Comparison of ENCODE assay signal across 7 cellular contexts in genomic region chr1:201480231-201481003, GRCh38. TPM values are rescaled to one million over a fixed set of nuclear protein-coding genes. Genes with fewer than 3 reads are reported as not detected.
DNase-seq lines count a peak whose midpoint lies in the region; ATAC-seq lines count a peak whose summit lies in the region.

No MANE protein-coding gene starts in this region.

- peak; percentile 87 for DNase-seq in NCI-H2196 (lab: John Stamatoyannopoulos, UW; ENCODE audit: unreplicated experiment)
- peak; percentile 35 to 61 for DNase-seq in activated CD4-positive, alpha-beta T cell treated with anti-CD3 and anti-CD28 coated beads for 24 hours (ENCODE audit: low read depth in 2 of 2)
- peak; percentile 85 for DNase-seq in ecto neural progenitor cell (ENCODE audit: low spot score)
- DNase-seq in lung microvascular endothelial cell (ENCODE audit: low read depth in 2 of 2) = peak; percentile 56 to 67
- peak; percentile 32 to 57 for DNase-seq in stimulated activated CD8-positive, alpha-beta memory T cell treated with anti-CD3 and anti-CD28 coated beads, Interleukin-15, amount 100 ng/mL, for 48 hours (ENCODE audit: low read depth in 2 of 2)

- ATAC-seq in GM18520 (IDR thresholded peaks at IDR 0.05; ENCODE audit: unreplicated experiment) (peak; percentile 34), HG02981 (IDR thresholded peaks at IDR 0.05; ENCODE audit: unreplicated experiment) (peak; percentile 54)

RNA-seq across cellular contexts. Expression of gene PHLDA3, which starts 11.4 kb away (rescaled TPM):
- 8.9 and 17.2 TPM in 2 replicates for total RNA-seq in lung microvascular endothelial cell

RNA-seq across cellular contexts. Expression of gene CSRP1, which starts 26.5 kb away (rescaled TPM):
- 71.6 and 114 TPM in 2 replicates for total RNA-seq in lung microvascular endothelial cell

RNA-seq across cellular contexts. Expression of gene NAV1, which starts 58.5 kb away (rescaled TPM):
- 1.6 and 5.9 TPM in 2 replicates for total RNA-seq in lung microvascular endothelial cell

RNA-seq across cellular contexts. Expression of gene TNNI1, which starts 58.9 kb away (rescaled TPM):
- total RNA-seq in lung microvascular endothelial cell = not detected in 2 replicates

Comparison
In these comparisons a context has a peak if more than half of its experiments do, and no peak if none do; other contexts are left out.
1. Peak in every context shown above with its lines: DNase-seq and ATAC-seq.